ENCODE assay signal across 23 cellular contexts in the genomic region with DNA sequence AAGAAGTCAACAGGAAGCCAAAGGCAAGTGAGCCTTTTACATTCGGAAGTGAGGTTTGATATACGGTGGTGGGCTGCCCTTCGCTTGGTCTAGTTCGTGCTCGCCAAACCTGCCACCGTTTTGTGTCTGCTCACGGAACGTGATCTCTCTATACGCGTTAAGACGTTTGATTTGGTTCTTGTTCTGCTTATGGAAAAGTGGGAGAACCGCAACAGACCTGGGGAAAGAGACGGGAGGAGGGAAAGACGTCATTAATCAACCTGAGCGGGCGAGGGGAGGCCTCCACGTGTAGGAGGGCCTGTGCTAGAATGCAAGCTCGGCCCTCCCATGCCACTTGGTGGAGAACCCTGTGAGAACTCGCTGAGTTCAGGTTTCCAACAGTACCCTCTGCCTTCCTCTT. TPM values are rescaled to one million over a fixed set of nuclear protein-coding genes. Genes with fewer than 3 reads are reported as not detected.
DNase-seq lines count a peak whose midpoint lies in the region; ATAC-seq, FAIRE-seq and TF ChIP-seq lines count a peak whose summit lies in the region.
"Had no signal": no experiment of that assay in that cellular context is flagged by ENCODE, and none has a peak within 500 bp of the region (broad histone marks: within the 10 kb centered on the region; RNA-seq: fewer than 3 reads in every experiment).

No MANE protein-coding gene starts in this region.

- in situ Hi-C loops in GM18951 (cut with MboI; ENCODE audit: low sequenced_read_pairs, unreplicated experiment), result no loop called here

- no peaks in the 10 kb centered on the region for H3K4me1 Mint-ChIP-seq in osteocyte (ENCODE audit: unreplicated experiment)

- DNase-seq in left kidney (ENCODE audit: low read depth, low spot score) (peak; percentile 78), osteocyte (ENCODE audit: extremely low spot score, unreplicated experiment) (peak; percentile 68), NCI-H69 (lab: John Stamatoyannopoulos, UW) (no peak), pancreas (no peak), BE2C (no peak)
- DNase-seq: AML-193; CD8-positive, alpha-beta memory T cell; DMS 273 treated with DMSO at 0.1 percent for 48 hours; DMS79 treated with DMSO at 0.1 percent for 48 hours; GM23248; HCEC 1CT; Kasumi-1; NCI-H2029; NCI-H446 treated with DMSO at 0.1 percent for 48 hours; NCI-H526; SHP77; T-cell had no signal

- H3K4me3 Mint-ChIP-seq in osteocyte (ENCODE audit: unreplicated experiment), result no peak overlapping the region
- H3K4me3 Mint-ChIP-seq: CD8-positive, alpha-beta memory T cell; T-cell had no signal

- H3K9me3 Mint-ChIP-seq in osteocyte (ENCODE audit: unreplicated experiment), result no peaks in the 10 kb centered on the region
- H3K9me3 Mint-ChIP-seq: CD8-positive, alpha-beta memory T cell; T-cell had no signal

- WGBS in pancreas, 2 donors, result 84 to 86% methylated on average over 19 of the region's 19 CpGs

- intact Hi-C loops in pancreas (cut with DNase I), result no loop called here

- peak overlapping the region; percentile 22 for H3K27ac ChIP-seq in angular gyrus (ENCODE audit: low read depth, low read length)
- H3K27ac ChIP-seq in pancreas, result no peak overlapping the region
- H3K27ac ChIP-seq: C4-2B, GM23248, RWPE1 had no signal

- no peaks in the 10 kb centered on the region for H3K27me3 ChIP-seq in pancreas
- H3K27me3 ChIP-seq in BE2C, result no peaks in the 10 kb centered on the region

- ATAC-seq in pancreas (no peak), HG03521 (IDR thresholded peaks at IDR 0.05; ENCODE audit: unreplicated experiment) (no peak)
- ATAC-seq: T-cell had no signal

- no peak for FAIRE-seq in pancreas (lab: Jason Lieb, UNC)
- FAIRE-seq: A204.1 had no signal

- H3K27me3 Mint-ChIP-seq in osteocyte (ENCODE audit: unreplicated experiment), result no peaks in the 10 kb centered on the region
- H3K27me3 Mint-ChIP-seq: T-cell had no signal

- H3K36me3 Mint-ChIP-seq in osteocyte (ENCODE audit: unreplicated experiment), result peaks cover 30% of the 10 kb centered on the region

- H3K36me3 ChIP-seq in pancreas (peaks cover 5 to 31% (median 7%) of the 10 kb centered on the region in 3 donors), BE2C (peaks cover 22% of the 10 kb centered on the region)

- H3K4me1 ChIP-seq in pancreas, result no peaks in the 10 kb centered on the region
- H3K4me1 ChIP-seq in BE2C, result no peaks in the 10 kb centered on the region

- H3K4me3 ChIP-seq in pancreas (no peak overlapping the region), BE2C (ENCODE audit: low read depth, low read length) (no peak overlapping the region)
- H3K4me3 ChIP-seq: GM23248 had no signal

- H3K27ac Mint-ChIP-seq in osteocyte (ENCODE audit: unreplicated experiment), result no peak overlapping the region
- H3K27ac Mint-ChIP-seq: T-cell had no signal

- TF ChIP-seq POLR2A in GM18951 (IDR thresholded peaks at IDR 0.05; ENCODE audit: extremely low read depth, insufficient read depth, insufficient read length), result peak; percentile 2

- H3K9me3 ChIP-seq in pancreas (no peaks in the 10 kb centered on the region), BE2C (no peaks in the 10 kb centered on the region)

- TF ChIP-seq CTCF in osteocyte (IDR thresholded peaks at IDR 0.05), result no peak
- TF ChIP-seq CTCF in pancreas (IDR thresholded peaks at IDR 0.05), result no peak
- no peak for TF ChIP-seq CTCF in BE2C (IDR thresholded peaks at IDR 0.05; ENCODE audit: low read depth, low read length)

RNA-seq across cellular contexts. Expression of gene CFAP20, which starts 29.0 kb away (rescaled TPM):
- total RNA-seq in osteocyte (28.7 TPM in 2 replicates), pancreas (10 to 100 TPM in 1 of 6 donors, 1 to 10 TPM in 5; 5.7 to 10.6 (median 8.3) TPM)
- 10 to 100 TPM in 1 of 2 donors, 1 to 10 TPM in 1; 5.2 to 23.2 TPM for polyA plus RNA-seq in pancreas
- polyA plus RNA-seq in BE2C (2012; ENCODE audit: insufficient read depth, insufficient read length, low read depth), result 209 TPM

RNA-seq across cellular contexts. Expression of gene CSNK2A2, which starts 39.8 kb away (rescaled TPM):
- 77.9 and 79.3 TPM in 2 replicates for total RNA-seq in osteocyte
- total RNA-seq in pancreas, result 10 to 100 TPM; 35.5 to 59.0 (median 40.6) TPM
- 10 to 100 TPM; 18.3 to 19.3 TPM for polyA plus RNA-seq in pancreas
- 30.2 TPM for polyA plus RNA-seq in BE2C (2012; ENCODE audit: insufficient read depth, insufficient read length, low read depth)

Comparison
In these comparisons a context has a peak if more than half of its experiments do, and no peak if none do; other contexts are left out.
1. DNase-seq: peak in left kidney (single experiment) and osteocyte (single experiment); none in NCI-H69 (single experiment), pancreas (0 of 6) and BE2C (single experiment).